Comparison of ENCODE assay signal across 8 cellular contexts in the genomic region with DNA sequence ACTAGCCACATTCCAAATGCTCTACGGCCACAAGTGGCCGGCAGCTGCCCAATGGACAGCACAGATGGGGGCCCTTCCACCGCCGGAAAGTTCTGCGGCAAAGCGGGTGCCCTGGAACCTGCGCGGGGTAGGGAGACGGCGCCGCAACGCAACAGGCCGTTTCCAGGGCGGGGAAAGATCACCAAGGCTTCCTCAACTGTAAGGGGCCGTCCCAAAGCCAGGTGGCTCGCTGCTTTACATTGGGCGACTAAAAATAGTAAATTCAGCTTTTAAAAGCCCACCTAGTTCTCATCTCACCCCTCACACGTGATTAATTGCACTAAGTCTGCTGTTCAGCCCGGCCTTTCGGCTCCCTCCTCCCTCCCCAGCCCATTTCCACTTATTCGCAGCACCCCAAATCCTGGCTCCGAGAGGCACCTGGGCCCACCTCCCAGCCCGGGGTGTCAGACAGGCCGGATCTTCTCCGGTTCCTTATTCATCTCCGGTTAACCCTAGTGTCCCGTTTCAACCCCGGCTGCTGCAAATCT.
A peak's percentile ranks its signal among the peaks of the same experiment; 100 is the strongest.
DNase-seq lines count a peak whose midpoint lies in the region; ATAC-seq and TF ChIP-seq lines count a peak whose summit lies in the region.

No MANE protein-coding gene starts in this region.

- no peaks in the 10 kb centered on the region for H3K27me3 ChIP-seq in RWPE2 (ENCODE audit: insufficient read depth, poor library complexity, severe bottlenecking)

- ATAC-seq in HG02870 (IDR thresholded peaks at IDR 0.05; ENCODE audit: unreplicated experiment), result peak; percentile 16
- peak; percentile 21; the same call in 2 of the 3 replicates for ATAC-seq in RWPE2 (ENCODE audit: low read depth)

- peaks cover 35% of the 10 kb centered on the region for H3K36me3 ChIP-seq in RWPE2 (ENCODE audit: low read depth)

- DNase-seq in ELR (ENCODE audit: low read depth) (peak; percentile 48), RWPE2 (ENCODE audit: low spot score) (no peak), inferior parietal cortex (ENCODE audit: extremely low spot score) (no peak), NCI-H1436 treated with DMSO at 0.1 percent for 48 hours (lab: John Stamatoyannopoulos, UW) (no peak)
- peak; percentile 24 for DNase-seq in stimulated activated CD4-positive, alpha-beta T cell treated with anti-CD3 and anti-CD28 coated beads, Interleukin-12 subunit alpha, Interleukin-12 subunit beta, amount 100 ng/mL, for 4 hours

- peaks cover 6% of the 10 kb centered on the region for H3K4me1 ChIP-seq in RWPE2 (ENCODE audit: insufficient read depth, poor library complexity, severe bottlenecking)

- peak overlapping the region; percentile 94 for H3K4me3 ChIP-seq in RWPE2 (ENCODE audit: severe bottlenecking)
- H3K4me3 ChIP-seq in iPS-11a (ENCODE audit: low read depth, low read length), result peak overlapping the region; percentile 93

- no peak for TF ChIP-seq CTCF in RWPE2 (IDR thresholded peaks at IDR 0.05; ENCODE audit: poor library complexity, severe bottlenecking)

- H3K9me3 ChIP-seq in RWPE2 (ENCODE audit: severe bottlenecking), result no peaks in the 10 kb centered on the region

- H3K27ac ChIP-seq in RWPE2 (ENCODE audit: poor library complexity, severe bottlenecking) (peak overlapping the region; percentile 87), angular gyrus (ENCODE audit: low read depth, low read length) (peak overlapping the region; percentile 82)

Comparison
In these comparisons a context has a peak if more than half of its experiments do, and no peak if none do; other contexts are left out.
1. DNase-seq: peak in ELR (single experiment) and stimulated activated CD4-positive, alpha-beta T cell treated with anti-CD3 and anti-CD28 coated beads, Interleukin-12 subunit alpha, Interleukin-12 subunit beta, amount 100 ng/mL, for 4 hours (single experiment); none in RWPE2 (single experiment), inferior parietal cortex (single experiment) and NCI-H1436 treated with DMSO at 0.1 percent for 48 hours (single experiment).